1 cellular context compared by ENCODE assay signal in the genomic region with DNA sequence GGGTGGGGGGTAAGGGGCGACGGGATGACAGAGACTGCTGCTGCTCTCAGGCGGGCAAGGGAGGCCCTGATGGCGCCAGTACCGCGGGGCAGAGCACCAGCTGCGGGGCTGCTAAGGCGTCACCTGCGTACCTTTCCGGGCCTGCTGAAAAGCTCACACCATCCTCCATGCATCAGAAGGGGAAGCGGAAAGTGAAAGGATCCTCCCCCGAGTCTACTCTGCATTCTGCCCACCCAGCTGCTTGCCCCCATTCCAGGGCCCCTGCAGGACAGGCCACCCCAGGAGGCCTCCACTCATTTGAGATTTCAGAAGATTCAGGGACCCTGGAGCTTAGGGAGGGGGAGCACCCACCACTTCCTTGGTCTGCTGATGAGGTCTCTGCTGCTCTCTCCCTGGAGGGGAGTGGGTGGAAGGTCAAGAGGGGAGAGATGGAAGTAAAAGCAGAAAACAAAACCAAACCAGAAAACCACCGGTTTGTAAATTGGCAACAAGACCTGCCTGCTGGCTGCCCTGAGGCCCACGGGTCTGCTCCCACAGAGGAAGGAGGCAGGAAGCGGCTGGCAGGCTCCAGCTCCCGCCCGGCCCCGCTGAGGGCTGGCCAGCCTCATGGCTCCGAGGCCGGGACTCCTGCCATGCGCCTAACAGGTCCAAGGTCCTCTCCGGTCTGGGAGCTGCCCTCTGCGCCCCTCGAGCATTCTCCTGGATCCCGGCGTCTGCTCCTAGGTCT.
TF ChIP-seq lines count a peak whose summit lies in the region.

No MANE protein-coding gene starts in this region.

TF ChIP-seq in WTC11, 78 proteins besides CTCF, POLR2A, EP300 and RAD21 (continued from another document):
- TF ChIP-seq ZNF425 (CRISPR knock-in tag; conservative IDR thresholded peaks at IDR 0.05) (no peak), EMX1 (CRISPR knock-in tag; IDR thresholded peaks at IDR 0.05) (no peak)
